Comparison of ENCODE assay signal across 25 cellular contexts in genomic region chr5:119862654-119863053, GRCh38.
"Had no signal": no experiment of that assay in that cellular context is flagged by ENCODE, and none has a peak within 500 bp of the region (broad histone marks: within the 10 kb centered on the region; RNA-seq: fewer than 3 reads in every experiment).

No MANE protein-coding gene starts in this region.

- ATAC-seq: effector memory CD8-positive, alpha-beta T cell; esophagus mucosa; foreskin keratinocyte; gastrocnemius medialis; gastroesophageal sphincter; heart left ventricle; heart right ventricle had no signal

- H3K9me3 ChIP-seq: colonic mucosa, esophagus squamous epithelium, gastrocnemius medialis had no signal

- H3K4me2 ChIP-seq: hepatocyte had no signal

- H3K27ac ChIP-seq: colonic mucosa, coronary artery, dorsolateral prefrontal cortex, epithelial cell of prostate, esophagus muscularis mucosa, esophagus squamous epithelium, foreskin keratinocyte, gastrocnemius medialis, gastroesophageal sphincter, heart left ventricle, heart right ventricle, hepatocyte had no signal

- H3K4me1 ChIP-seq: colonic mucosa, esophagus muscularis mucosa, esophagus squamous epithelium, foreskin keratinocyte, gastrocnemius medialis, gastroesophageal sphincter, heart left ventricle, heart right ventricle had no signal

- DNase-seq: colonic mucosa; cortex of kidney; dermis blood vessel endothelial cell; dorsolateral prefrontal cortex; effector CD4-positive, alpha-beta T cell; effector CD8-positive, alpha-beta T cell; effector memory CD4-positive, alpha-beta T cell; effector memory CD8-positive, alpha-beta T cell; endodermal cell; erythroblast; esophagus squamous epithelium; foreskin fibroblast; foreskin keratinocyte; foreskin melanocyte; gastrocnemius medialis; glutamatergic neuron; head of caudate nucleus; heart left ventricle; heart right ventricle had no signal

- H3K4me3 ChIP-seq: colonic mucosa, coronary artery, dorsolateral prefrontal cortex, esophagus muscularis mucosa, esophagus squamous epithelium, gastrocnemius medialis, gastroesophageal sphincter, heart left ventricle, heart right ventricle, hepatocyte had no signal

- H3K27me3 ChIP-seq: colonic mucosa, dorsolateral prefrontal cortex, esophagus muscularis mucosa, esophagus squamous epithelium, foreskin keratinocyte, gastrocnemius medialis, gastroesophageal sphincter, heart left ventricle, heart right ventricle, hepatocyte had no signal

- H3K36me3 ChIP-seq: colonic mucosa, esophagus muscularis mucosa, esophagus squamous epithelium, gastrocnemius medialis, gastroesophageal sphincter, heart left ventricle, heart right ventricle had no signal

- H2AFZ ChIP-seq: hepatocyte had no signal

- H3K79me2 ChIP-seq: hepatocyte had no signal
